In the genomic region with DNA sequence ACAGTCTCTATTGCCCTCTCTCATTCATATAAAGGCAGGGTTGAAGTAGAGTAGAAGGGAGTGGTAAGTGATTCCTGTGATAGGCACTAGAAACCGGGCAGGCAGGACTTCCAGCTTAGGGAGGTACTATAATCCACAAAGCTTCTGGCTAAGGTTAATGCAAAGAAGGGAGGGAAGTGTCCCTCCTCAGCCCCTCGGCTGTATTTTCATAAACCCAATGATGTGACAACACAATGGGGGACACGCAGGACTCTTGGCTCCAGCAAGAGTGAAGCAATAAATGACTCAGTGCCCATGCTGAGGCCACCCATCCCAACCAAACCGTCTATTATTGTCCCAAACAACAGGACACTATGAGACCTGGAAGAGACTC, we compare ENCODE assay signal across 10 cellular contexts.
DNase-seq lines count a peak whose midpoint lies in the region; ATAC-seq and TF ChIP-seq lines count a peak whose summit lies in the region.
"Had no signal": no experiment of that assay in that cellular context is flagged by ENCODE, and none has a peak within 500 bp of the region (broad histone marks: within the 10 kb centered on the region; RNA-seq: fewer than 3 reads in every experiment).

No MANE protein-coding gene starts in this region.

- peak overlapping the region; percentile 75 to 94 (median 92) for H3K27ac ChIP-seq in transverse colon

- no peaks in the 10 kb centered on the region for H3K9me3 Mint-ChIP-seq in activated CD4-positive, alpha-beta T cell treated with anti-CD3 and anti-CD28 coated beads, Interleukin-2, amount 10 ng/mL, durations not matched to agents 24 days and 14 days

- no peak for TF ChIP-seq POLR2A in transverse colon (IDR thresholded peaks at IDR 0.05)

- peak overlapping the region; percentile 82 for H3K4me3 Mint-ChIP-seq in activated CD4-positive, alpha-beta T cell treated with anti-CD3 and anti-CD28 coated beads, Interleukin-2, amount 10 ng/mL, durations not matched to agents 24 days and 14 days

- no peaks in the 10 kb centered on the region for H3K27me3 Mint-ChIP-seq in activated CD4-positive, alpha-beta T cell treated with anti-CD3 and anti-CD28 coated beads, Interleukin-2, amount 10 ng/mL, durations not matched to agents 24 days and 14 days

- DNase-seq in activated CD4-positive, alpha-beta T cell treated with anti-CD3 and anti-CD28 coated beads, Interleukin-2, amount 10 ng/mL, durations not matched to agents 24 days and 14 days = peak; percentile 69
- DNase-seq in activated CD4-positive, alpha-beta T cell treated with anti-CD3 and anti-CD28 coated beads, Interleukin-2, amount 50 U/mL, for 1 hour = no peak
- DNase-seq in SW 1271 (lab: John Stamatoyannopoulos, UW) (peak; percentile 64 to 94), iPS-NIHi11 (ENCODE audit: low spot score) (peak; percentile 35), transverse colon (no peak), middle frontal gyrus (ENCODE audit: extremely low spot score, low spot score) (no peak), AML-193 (lab: John Stamatoyannopoulos, UW) (no peak)
- DNase-seq: DND-41 had no signal

- H3K9me3 ChIP-seq in transverse colon = no peaks in the 10 kb centered on the region
- H3K9me3 ChIP-seq: ovary had no signal

- ATAC-seq in HG03280 (IDR thresholded peaks at IDR 0.05; ENCODE audit: unreplicated experiment) = no peak

- peaks cover 80% of the 10 kb centered on the region for H3K36me3 Mint-ChIP-seq in activated CD4-positive, alpha-beta T cell treated with anti-CD3 and anti-CD28 coated beads, Interleukin-2, amount 10 ng/mL, durations not matched to agents 24 days and 14 days (ENCODE audit: low read depth)

- WGBS in transverse colon (ENCODE audit: low coverage in 1 of 2), 2 donors = 36 to 38% methylated on average over 2 to 4 of the region's 4 CpGs

- TF ChIP-seq EP300 in transverse colon (IDR thresholded peaks at IDR 0.05; ENCODE audit: low read depth) = no peak

- in situ Hi-C loops in transverse colon (cut with MboI; ENCODE audit: low pct_ligation_motif_present in 1 of 4, low pct_unique_long_range_greater_than_20kb in 1 of 4, low sequenced_read_pairs in 3 of 4) = no loop called here

- no peaks in the 10 kb centered on the region for H3K36me3 ChIP-seq in transverse colon
- H3K36me3 ChIP-seq: ovary had no signal

- H3K27me3 ChIP-seq in transverse colon = no peaks in the 10 kb centered on the region
- H3K27me3 ChIP-seq: ovary had no signal

- H3K4me1 ChIP-seq in transverse colon = peaks cover 13 to 94% (median 50%) of the 10 kb centered on the region in 4 donors

- peak overlapping the region in 1 of 4 donors; percentile 20 for H3K4me3 ChIP-seq in transverse colon
- H3K4me3 ChIP-seq: ovary had no signal

- intact Hi-C loops in activated CD4-positive, alpha-beta T cell treated with anti-CD3 and anti-CD28 coated beads, Interleukin-2, amount 10 ng/mL, durations not matched to agents 24 days and 14 days (cut with micrococcal nuclease) = loop anchor here (1.0 to 2.0 kb wide), 2 partner anchors 9 to 14 kb away; no protein-coding TSS in a partner anchor
- intact Hi-C loops in transverse colon (cut with DNase I; ENCODE audit: low total_unique reads) = no loop called here

- H3K4me1 Mint-ChIP-seq in activated CD4-positive, alpha-beta T cell treated with anti-CD3 and anti-CD28 coated beads, Interleukin-2, amount 10 ng/mL, durations not matched to agents 24 days and 14 days = peaks cover 92% of the 10 kb centered on the region

- peak overlapping the region; percentile 96 for H3K27ac Mint-ChIP-seq in activated CD4-positive, alpha-beta T cell treated with anti-CD3 and anti-CD28 coated beads, Interleukin-2, amount 10 ng/mL, durations not matched to agents 24 days and 14 days

- TF ChIP-seq CTCF in transverse colon (IDR thresholded peaks at IDR 0.05) = no peak

Comparison
In these comparisons a context has a peak if more than half of its experiments do, and no peak if none do; other contexts are left out.
1. DNase-seq: peak in activated CD4-positive, alpha-beta T cell treated with anti-CD3 and anti-CD28 coated beads, Interleukin-2, amount 10 ng/mL, durations not matched to agents 24 days and 14 days (single experiment), SW 1271 (2 of 2) and iPS-NIHi11 (single experiment); none in activated CD4-positive, alpha-beta T cell treated with anti-CD3 and anti-CD28 coated beads, Interleukin-2, amount 50 U/mL, for 1 hour (single experiment), transverse colon (single experiment), middle frontal gyrus (single experiment) and AML-193 (0 of 2).